Comparison of ENCODE assay signal across 1 cellular context in genomic region chr6:119430820-119431219, GRCh38.
A peak's percentile ranks its signal among the peaks of the same experiment; 100 is the strongest.
TF ChIP-seq lines count a peak whose summit lies in the region.

No MANE protein-coding gene starts in this region.

TF ChIP-seq in HepG2, 621 proteins besides CTCF, POLR2A, EP300 and RAD21 (continued from another document):
- TF ChIP-seq THRA (CRISPR knock-in tag; IDR thresholded peaks at IDR 0.05; ENCODE audit: borderline replicate concordance) (no peak), ZBTB7B (CRISPR knock-in tag; IDR thresholded peaks at IDR 0.05) (no peak), CEBPB (IDR thresholded peaks at IDR 0.05; ENCODE audit: borderline replicate concordance, low read depth, low read length) (peak; percentile 49; the same call in 1 of the 2 replicates)
